1 cellular context compared by ENCODE assay signal in the genomic region with DNA sequence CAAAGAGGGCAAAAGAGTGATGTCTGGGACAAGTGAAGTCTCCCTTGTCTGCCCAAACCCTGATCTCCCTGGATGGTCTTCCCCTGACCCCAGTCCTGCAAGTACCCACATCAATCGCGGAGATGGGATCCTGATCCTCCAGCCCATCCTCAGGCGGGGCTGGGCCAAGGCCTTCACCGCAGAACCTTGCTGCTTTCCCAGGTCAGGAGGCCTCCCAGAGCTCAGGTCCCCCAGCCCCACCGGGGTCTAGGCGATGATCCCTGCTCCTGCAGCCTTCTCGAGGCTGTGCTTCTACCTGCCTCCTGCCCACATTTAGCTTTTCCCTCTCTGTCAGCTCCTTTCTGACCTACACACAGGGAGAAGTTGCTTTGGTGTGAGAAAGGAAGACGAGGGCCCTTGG.
A peak's percentile ranks its signal among the peaks of the same experiment; 100 is the strongest.
TF ChIP-seq lines count a peak whose summit lies in the region.

No MANE protein-coding gene starts in this region.

TF ChIP-seq in HepG2, 621 proteins besides CTCF, POLR2A, EP300 and RAD21:
- TF ChIP-seq, protein P1, sequence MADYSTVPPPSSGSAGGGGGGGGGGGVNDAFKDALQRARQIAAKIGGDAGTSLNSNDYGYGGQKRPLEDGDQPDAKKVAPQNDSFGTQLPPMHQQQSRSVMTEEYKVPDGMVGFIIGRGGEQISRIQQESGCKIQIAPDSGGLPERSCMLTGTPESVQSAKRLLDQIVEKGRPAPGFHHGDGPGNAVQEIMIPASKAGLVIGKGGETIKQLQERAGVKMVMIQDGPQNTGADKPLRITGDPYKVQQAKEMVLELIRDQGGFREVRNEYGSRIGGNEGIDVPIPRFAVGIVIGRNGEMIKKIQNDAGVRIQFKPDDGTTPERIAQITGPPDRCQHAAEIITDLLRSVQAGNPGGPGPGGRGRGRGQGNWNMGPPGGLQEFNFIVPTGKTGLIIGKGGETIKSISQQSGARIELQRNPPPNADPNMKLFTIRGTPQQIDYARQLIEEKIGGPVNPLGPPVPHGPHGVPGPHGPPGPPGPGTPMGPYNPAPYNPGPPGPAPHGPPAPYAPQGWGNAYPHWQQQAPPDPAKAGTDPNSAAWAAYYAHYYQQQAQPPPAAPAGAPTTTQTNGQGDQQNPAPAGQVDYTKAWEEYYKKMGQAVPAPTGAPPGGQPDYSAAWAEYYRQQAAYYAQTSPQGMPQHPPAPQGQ (CRISPR knock-in tag; IDR thresholded peaks at IDR 0.05; ENCODE audit: borderline replicate concordance), result no peak
- no peak for TF ChIP-seq ZFY (CRISPR knock-in tag; IDR thresholded peaks at IDR 0.05)
- TF ChIP-seq BRCA1 (CRISPR knock-in tag; IDR thresholded peaks at IDR 0.05), result no peak
- no peak for TF ChIP-seq TP53 (CRISPR knock-in tag; conservative IDR thresholded peaks at IDR 0.05)
- TF ChIP-seq, protein P2, sequence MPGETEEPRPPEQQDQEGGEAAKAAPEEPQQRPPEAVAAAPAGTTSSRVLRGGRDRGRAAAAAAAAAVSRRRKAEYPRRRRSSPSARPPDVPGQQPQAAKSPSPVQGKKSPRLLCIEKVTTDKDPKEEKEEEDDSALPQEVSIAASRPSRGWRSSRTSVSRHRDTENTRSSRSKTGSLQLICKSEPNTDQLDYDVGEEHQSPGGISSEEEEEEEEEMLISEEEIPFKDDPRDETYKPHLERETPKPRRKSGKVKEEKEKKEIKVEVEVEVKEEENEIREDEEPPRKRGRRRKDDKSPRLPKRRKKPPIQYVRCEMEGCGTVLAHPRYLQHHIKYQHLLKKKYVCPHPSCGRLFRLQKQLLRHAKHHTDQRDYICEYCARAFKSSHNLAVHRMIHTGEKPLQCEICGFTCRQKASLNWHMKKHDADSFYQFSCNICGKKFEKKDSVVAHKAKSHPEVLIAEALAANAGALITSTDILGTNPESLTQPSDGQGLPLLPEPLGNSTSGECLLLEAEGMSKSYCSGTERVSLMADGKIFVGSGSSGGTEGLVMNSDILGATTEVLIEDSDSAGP (CRISPR knock-in tag; IDR thresholded peaks at IDR 0.05; ENCODE audit: borderline replicate concordance), result peak; percentile 36; the same call in 1 of the 2 replicates
- TF ChIP-seq, protein P3, sequence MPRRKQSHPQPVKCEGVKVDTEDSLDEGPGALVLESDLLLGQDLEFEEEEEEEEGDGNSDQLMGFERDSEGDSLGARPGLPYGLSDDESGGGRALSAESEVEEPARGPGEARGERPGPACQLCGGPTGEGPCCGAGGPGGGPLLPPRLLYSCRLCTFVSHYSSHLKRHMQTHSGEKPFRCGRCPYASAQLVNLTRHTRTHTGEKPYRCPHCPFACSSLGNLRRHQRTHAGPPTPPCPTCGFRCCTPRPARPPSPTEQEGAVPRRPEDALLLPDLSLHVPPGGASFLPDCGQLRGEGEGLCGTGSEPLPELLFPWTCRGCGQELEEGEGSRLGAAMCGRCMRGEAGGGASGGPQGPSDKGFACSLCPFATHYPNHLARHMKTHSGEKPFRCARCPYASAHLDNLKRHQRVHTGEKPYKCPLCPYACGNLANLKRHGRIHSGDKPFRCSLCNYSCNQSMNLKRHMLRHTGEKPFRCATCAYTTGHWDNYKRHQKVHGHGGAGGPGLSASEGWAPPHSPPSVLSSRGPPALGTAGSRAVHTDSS (CRISPR knock-in tag; conservative IDR thresholded peaks at IDR 0.05), result no peak
- no peak for TF ChIP-seq REXO4 (CRISPR knock-in tag; IDR thresholded peaks at IDR 0.05; ENCODE audit: borderline replicate concordance)
- 0 out of 2 replicates have a peak, but pooled peaks have one; percentile 40 for TF ChIP-seq HOXD1 (CRISPR knock-in tag; IDR thresholded peaks at IDR 0.05)
- 0 out of 2 replicates have a peak, but pooled peaks have one; percentile 24 for TF ChIP-seq MEF2D (CRISPR knock-in tag; IDR thresholded peaks at IDR 0.05)
- no peak for TF ChIP-seq DMAP1 (CRISPR knock-in tag; IDR thresholded peaks at IDR 0.05)
- TF ChIP-seq RBM22 (optimal IDR thresholded peaks at IDR 0.05; ENCODE audit: low read length), result peak; percentile 58
- TF ChIP-seq, protein P4, sequence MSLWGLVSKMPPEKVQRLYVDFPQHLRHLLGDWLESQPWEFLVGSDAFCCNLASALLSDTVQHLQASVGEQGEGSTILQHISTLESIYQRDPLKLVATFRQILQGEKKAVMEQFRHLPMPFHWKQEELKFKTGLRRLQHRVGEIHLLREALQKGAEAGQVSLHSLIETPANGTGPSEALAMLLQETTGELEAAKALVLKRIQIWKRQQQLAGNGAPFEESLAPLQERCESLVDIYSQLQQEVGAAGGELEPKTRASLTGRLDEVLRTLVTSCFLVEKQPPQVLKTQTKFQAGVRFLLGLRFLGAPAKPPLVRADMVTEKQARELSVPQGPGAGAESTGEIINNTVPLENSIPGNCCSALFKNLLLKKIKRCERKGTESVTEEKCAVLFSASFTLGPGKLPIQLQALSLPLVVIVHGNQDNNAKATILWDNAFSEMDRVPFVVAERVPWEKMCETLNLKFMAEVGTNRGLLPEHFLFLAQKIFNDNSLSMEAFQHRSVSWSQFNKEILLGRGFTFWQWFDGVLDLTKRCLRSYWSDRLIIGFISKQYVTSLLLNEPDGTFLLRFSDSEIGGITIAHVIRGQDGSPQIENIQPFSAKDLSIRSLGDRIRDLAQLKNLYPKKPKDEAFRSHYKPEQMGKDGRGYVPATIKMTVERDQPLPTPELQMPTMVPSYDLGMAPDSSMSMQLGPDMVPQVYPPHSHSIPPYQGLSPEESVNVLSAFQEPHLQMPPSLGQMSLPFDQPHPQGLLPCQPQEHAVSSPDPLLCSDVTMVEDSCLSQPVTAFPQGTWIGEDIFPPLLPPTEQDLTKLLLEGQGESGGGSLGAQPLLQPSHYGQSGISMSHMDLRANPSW (CRISPR knock-in tag; IDR thresholded peaks at IDR 0.05; ENCODE audit: borderline replicate concordance), result no peak
- TF ChIP-seq, protein P5, sequence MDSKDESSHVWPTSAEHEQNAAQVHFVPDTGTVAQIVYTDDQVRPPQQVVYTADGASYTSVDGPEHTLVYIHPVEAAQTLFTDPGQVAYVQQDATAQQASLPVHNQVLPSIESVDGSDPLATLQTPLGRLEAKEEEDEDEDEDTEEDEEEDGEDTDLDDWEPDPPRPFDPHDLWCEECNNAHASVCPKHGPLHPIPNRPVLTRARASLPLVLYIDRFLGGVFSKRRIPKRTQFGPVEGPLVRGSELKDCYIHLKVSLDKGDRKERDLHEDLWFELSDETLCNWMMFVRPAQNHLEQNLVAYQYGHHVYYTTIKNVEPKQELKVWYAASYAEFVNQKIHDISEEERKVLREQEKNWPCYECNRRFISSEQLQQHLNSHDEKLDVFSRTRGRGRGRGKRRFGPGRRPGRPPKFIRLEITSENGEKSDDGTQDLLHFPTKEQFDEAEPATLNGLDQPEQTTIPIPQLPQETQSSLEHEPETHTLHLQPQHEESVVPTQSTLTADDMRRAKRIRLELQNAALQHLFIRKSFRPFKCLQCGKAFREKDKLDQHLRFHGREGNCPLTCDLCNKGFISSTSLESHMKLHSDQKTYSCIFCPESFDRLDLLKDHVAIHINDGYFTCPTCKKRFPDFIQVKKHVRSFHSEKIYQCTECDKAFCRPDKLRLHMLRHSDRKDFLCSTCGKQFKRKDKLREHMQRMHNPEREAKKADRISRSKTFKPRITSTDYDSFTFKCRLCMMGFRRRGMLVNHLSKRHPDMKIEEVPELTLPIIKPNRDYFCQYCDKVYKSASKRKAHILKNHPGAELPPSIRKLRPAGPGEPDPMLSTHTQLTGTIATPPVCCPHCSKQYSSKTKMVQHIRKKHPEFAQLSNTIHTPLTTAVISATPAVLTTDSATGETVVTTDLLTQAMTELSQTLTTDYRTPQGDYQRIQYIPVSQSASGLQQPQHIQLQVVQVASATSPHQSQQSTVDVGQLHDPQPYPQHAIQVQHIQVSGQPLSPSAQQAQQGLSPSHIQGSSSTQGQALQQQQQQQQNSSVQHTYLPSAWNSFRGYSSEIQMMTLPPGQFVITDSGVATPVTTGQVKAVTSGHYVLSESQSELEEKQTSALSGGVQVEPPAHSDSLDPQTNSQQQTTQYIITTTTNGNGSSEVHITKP (CRISPR knock-in tag; IDR thresholded peaks at IDR 0.05; ENCODE audit: low read depth), result no peak
- no peak for TF ChIP-seq ZNF749 (CRISPR knock-in tag; IDR thresholded peaks at IDR 0.05; ENCODE audit: borderline replicate concordance)
- no peak for TF ChIP-seq SP5 (CRISPR knock-in tag; IDR thresholded peaks at IDR 0.05; ENCODE audit: borderline replicate concordance, low read depth)
- no peak for TF ChIP-seq RORA (CRISPR knock-in tag; IDR thresholded peaks at IDR 0.05)
- no peak for TF ChIP-seq ZMYM3 (CRISPR knock-in tag; IDR thresholded peaks at IDR 0.05)
- TF ChIP-seq HOXA9 (CRISPR knock-in tag; IDR thresholded peaks at IDR 0.05; ENCODE audit: borderline replicate concordance), result no peak
